Comparison of ENCODE assay signal across 19 cellular contexts in genomic region chr7:138184191-138184590, GRCh38.
DNase-seq lines count a peak whose midpoint lies in the region; TF ChIP-seq lines count a peak whose summit lies in the region.
"Had no signal": no experiment of that assay in that cellular context is flagged by ENCODE, and none has a peak within 500 bp of the region (broad histone marks: within the 10 kb centered on the region; RNA-seq: fewer than 3 reads in every experiment).

No MANE protein-coding gene starts in this region.

- peaks cover 9 to 47% (median 23%) of the 10 kb centered on the region in 3 experiments for H3K36me3 Mint-ChIP-seq in H9 (ENCODE audit: insufficient read depth in 1 of 3, low read depth in 3 of 3)
- H3K36me3 Mint-ChIP-seq in neural progenitor cell, result peaks cover 30% of the 10 kb centered on the region
- peaks cover 5% of the 10 kb centered on the region for H3K36me3 Mint-ChIP-seq in progenitor cell of endocrine pancreas (ENCODE audit: insufficient read depth)
- H3K36me3 Mint-ChIP-seq: CD8-positive, alpha-beta T cell had no signal

- H2AK5ac ChIP-seq in H9 (ENCODE audit: insufficient read length, low read length), result no peak overlapping the region
- peak overlapping the region; percentile 70 for H2AK5ac ChIP-seq in mesenchymal stem cell (ENCODE audit: low read length, severe bottlenecking)

- H2BK15ac ChIP-seq in H9 (ENCODE audit: low read depth, low read length) (no peak overlapping the region), mesenchymal stem cell (ENCODE audit: low read depth, poor library complexity, severe bottlenecking) (no peak overlapping the region)

- H3K4me1 ChIP-seq in H9 (ENCODE audit: insufficient read depth, low read length) (0 out of 2 replicates have a peak, but pooled peaks cover 2% of the 10 kb centered on the region), mesenchymal stem cell (ENCODE audit: control insufficient read depth, insufficient read depth, low read depth, low read length) (peaks cover 3% of the 10 kb centered on the region), neural progenitor cell (peaks cover 36% of the 10 kb centered on the region)
- H3K4me1 ChIP-seq: BLaER1 treated with 17β-estradiol and CSF1 and Interleukin-3, amounts not matched to agents 10 nM and 100 nM; Caco-2 had no signal

- H2BK12ac ChIP-seq in H9 (ENCODE audit: insufficient read length, low read depth, low read length), result no peak overlapping the region
- H2BK12ac ChIP-seq in mesenchymal stem cell (ENCODE audit: low read length in 2 of 2), result no peak overlapping the region

- H3K27me3 ChIP-seq in H9 (ENCODE audit: insufficient read depth, low read length), result no peaks in the 10 kb centered on the region
- no peaks in the 10 kb centered on the region for H3K27me3 ChIP-seq in mesenchymal stem cell (ENCODE audit: control insufficient read depth in 1 of 2, insufficient read depth in 1 of 2, low read length in 2 of 2)
- H3K27me3 ChIP-seq in neural progenitor cell, result no peaks in the 10 kb centered on the region
- H3K27me3 ChIP-seq: BLaER1 treated with 17β-estradiol and CSF1 and Interleukin-3, amounts not matched to agents 10 nM and 100 nM had no signal

- H3K14ac ChIP-seq in H9 (ENCODE audit: insufficient read depth, low read length) (no peak overlapping the region), mesenchymal stem cell (ENCODE audit: low read length in 2 of 2) (no peak overlapping the region)

- H3K18ac ChIP-seq in H9 (ENCODE audit: insufficient read length, low read depth, low read length) (no peak overlapping the region), mesenchymal stem cell (ENCODE audit: low read depth in 1 of 2, low read length in 2 of 2) (no peak overlapping the region)

- no peak for DNase-seq in H9
- no peak for DNase-seq in mesenchymal stem cell
- DNase-seq in neural progenitor cell (ENCODE audit: low spot score), result no peak
- no peak for DNase-seq in progenitor cell of endocrine pancreas (ENCODE audit: low spot score, unreplicated experiment)
- DNase-seq in 8988T, result no peak
- no peak for DNase-seq in NCI-H146 (lab: John Stamatoyannopoulos, UW)
- no peak for DNase-seq in NCI-H1048 (lab: John Stamatoyannopoulos, UW)
- DNase-seq: ACHN; AML-193; Caco-2; Calu3; CD4-positive, alpha-beta T cell; CD8-positive, alpha-beta T cell; DMS79 treated with DMSO at 0.1 percent for 48 hours; GF-D8 had no signal

- no peaks in the 10 kb centered on the region for H3K36me3 ChIP-seq in mesenchymal stem cell (ENCODE audit: control insufficient read depth in 1 of 2, insufficient read depth in 2 of 2, low read depth in 1 of 2, low read length in 2 of 2)
- H3K36me3 ChIP-seq in neural progenitor cell, result no peaks in the 10 kb centered on the region
- H3K36me3 ChIP-seq: BLaER1 treated with 17β-estradiol and CSF1 and Interleukin-3, amounts not matched to agents 10 nM and 100 nM had no signal

- no peak overlapping the region for H2AFZ ChIP-seq in H9 (ENCODE audit: low read length)
- H2AFZ ChIP-seq in mesenchymal stem cell (ENCODE audit: low read depth, low read length), result no peak overlapping the region
- H2AFZ ChIP-seq in neural progenitor cell (replicated peaks), result no peak overlapping the region

- no peak overlapping the region for H3K23ac ChIP-seq in H9 (ENCODE audit: insufficient read length, low read depth, low read length)
- no peak overlapping the region for H3K23ac ChIP-seq in mesenchymal stem cell (ENCODE audit: low read length in 2 of 2)

- H3F3A ChIP-seq in neural progenitor cell (ENCODE audit: low read depth), result peaks cover 30% of the 10 kb centered on the region

- no peak overlapping the region for H3K56ac ChIP-seq in H9 (ENCODE audit: insufficient read length, low read depth, low read length)

- H3K4me1 Mint-ChIP-seq in H9 (peaks cover 14 to 18% of the 10 kb centered on the region in 2 experiments), neural progenitor cell (peaks cover 37% of the 10 kb centered on the region), progenitor cell of endocrine pancreas (ENCODE audit: low read depth) (no peaks in the 10 kb centered on the region)
- H3K4me1 Mint-ChIP-seq: B cell had no signal

- no peak overlapping the region for H3K4me2 ChIP-seq in H9 (ENCODE audit: insufficient read depth, insufficient read length, low read length)
- no peak overlapping the region for H3K4me2 ChIP-seq in mesenchymal stem cell (ENCODE audit: low read length, poor library complexity, severe bottlenecking)
- no peak overlapping the region for H3K4me2 ChIP-seq in neural progenitor cell
- H3K4me2 ChIP-seq: BLaER1 treated with 17β-estradiol and CSF1 and Interleukin-3, amounts not matched to agents 10 nM and 100 nM had no signal

- H3K4me3 Mint-ChIP-seq in H9, result no peak overlapping the region
- H3K4me3 Mint-ChIP-seq in neural progenitor cell, result no peak overlapping the region
- no peak overlapping the region for H3K4me3 Mint-ChIP-seq in progenitor cell of endocrine pancreas (ENCODE audit: low read depth)
- H3K4me3 Mint-ChIP-seq: B cell; CD4-positive, alpha-beta T cell; CD8-positive, alpha-beta T cell had no signal

- H3T11ph ChIP-seq in H9 (ENCODE audit: low read length), result no peak overlapping the region

- H3K9ac ChIP-seq in H9 (ENCODE audit: extremely low read depth, insufficient read length, low read length), result no peak overlapping the region
- no peak overlapping the region for H3K9ac ChIP-seq in mesenchymal stem cell (ENCODE audit: low read length)
- H3K9ac ChIP-seq in neural progenitor cell, result no peak overlapping the region
- H3K9ac ChIP-seq: BLaER1 treated with 17β-estradiol and CSF1 and Interleukin-3, amounts not matched to agents 10 nM and 100 nM had no signal

- H3K79me2 ChIP-seq in H9 (ENCODE audit: insufficient read depth, low read length) (no peaks in the 10 kb centered on the region), neural progenitor cell (ENCODE audit: low read depth) (no peaks in the 10 kb centered on the region)

- H3K79me1 ChIP-seq in H9 (ENCODE audit: insufficient read depth, low read depth, low read length, poor library complexity, severe bottlenecking) (no peaks in the 10 kb centered on the region), mesenchymal stem cell (replicated peaks; ENCODE audit: low read length, poor library complexity, severe bottlenecking) (no peaks in the 10 kb centered on the region)

- no CpG with 5 or more reads among the region's 4 CpGs for WGBS in H9 (ENCODE audit: extremely low coverage, insufficient read length, low lambda C conversion rate)
- 95% methylated on average over 3 of the region's 4 CpGs for WGBS in mesenchymal stem cell

- H2BK5ac ChIP-seq in H9 (ENCODE audit: insufficient read length, low read length), result no peak overlapping the region
- no peak overlapping the region for H2BK5ac ChIP-seq in mesenchymal stem cell (ENCODE audit: low read depth, low read length, poor library complexity, severe bottlenecking)

- H4K20me1 ChIP-seq in H9 (ENCODE audit: control insufficient read depth, insufficient read depth, insufficient read length) (no peaks in the 10 kb centered on the region), neural progenitor cell (ENCODE audit: low read depth) (no peaks in the 10 kb centered on the region)
- H4K20me1 ChIP-seq: BLaER1 treated with 17β-estradiol and CSF1 and Interleukin-3, amounts not matched to agents 10 nM and 100 nM had no signal

- no peaks in the 10 kb centered on the region for H3K23me2 ChIP-seq in H9 (ENCODE audit: insufficient read length, low read depth, low read length, poor library complexity, severe bottlenecking)

- H3K27me3 Mint-ChIP-seq in H9 (ENCODE audit: low read depth) (peaks cover 2% of the 10 kb centered on the region; the same call in 1 of the 2 replicates), neural progenitor cell (ENCODE audit: insufficient read depth, low read depth) (peaks cover 3% of the 10 kb centered on the region), progenitor cell of endocrine pancreas (no peaks in the 10 kb centered on the region)
- H3K27me3 Mint-ChIP-seq: B cell had no signal

- H3K27ac ChIP-seq in H9 (ENCODE audit: insufficient read length, low read depth, low read length) (no peak overlapping the region), mesenchymal stem cell (ENCODE audit: low read length, poor library complexity, severe bottlenecking) (no peak overlapping the region), neural progenitor cell (no peak overlapping the region)
- H3K27ac ChIP-seq: 22Rv1; BLaER1 treated with 17β-estradiol and CSF1 and Interleukin-3, amounts not matched to agents 10 nM and 100 nM; C4-2B had no signal

- H2BK120ac ChIP-seq in H9 (ENCODE audit: low read depth, low read length, poor library complexity, severe bottlenecking) (no peak overlapping the region), mesenchymal stem cell (ENCODE audit: low read depth, low read length) (no peak overlapping the region)

- H3K27ac Mint-ChIP-seq in H9 (no peak overlapping the region), neural progenitor cell (peak overlapping the region; percentile 68), progenitor cell of endocrine pancreas (peak overlapping the region; percentile 79)
- H3K27ac Mint-ChIP-seq: B cell; CD4-positive, alpha-beta T cell; CD8-positive, alpha-beta T cell had no signal

- H3K9me3 ChIP-seq in H9 (ENCODE audit: control insufficient read depth, low read depth, low read length) (peaks cover 13% of the 10 kb centered on the region), mesenchymal stem cell (ENCODE audit: control insufficient read depth, low read length) (peaks cover 22% of the 10 kb centered on the region), neural progenitor cell (ENCODE audit: low read depth) (no peaks in the 10 kb centered on the region)

- H3K4ac ChIP-seq in H9 (ENCODE audit: low read depth, low read length) (no peak overlapping the region), mesenchymal stem cell (ENCODE audit: low read depth in 1 of 2, low read length in 2 of 2) (no peak overlapping the region)

- no peak overlapping the region for H4K91ac ChIP-seq in H9 (ENCODE audit: insufficient read length, low read depth, low read length)
- H4K91ac ChIP-seq in mesenchymal stem cell (ENCODE audit: low read length), result no peak overlapping the region

- no peak overlapping the region for H4K5ac ChIP-seq in H9 (ENCODE audit: insufficient read length, low read depth, low read length)

- H4K8ac ChIP-seq in H9 (replicated peaks; ENCODE audit: insufficient read length, low read depth, low read length) (no peak overlapping the region), mesenchymal stem cell (ENCODE audit: low read length) (no peak overlapping the region)

- no peak for TF ChIP-seq CTCF in H9 (conservative IDR thresholded peaks at IDR 0.05)
- TF ChIP-seq CTCF in neural progenitor cell (IDR thresholded peaks at IDR 0.05), result no peak
- TF ChIP-seq CTCF in progenitor cell of endocrine pancreas (IDR thresholded peaks at IDR 0.05; ENCODE audit: unreplicated experiment), result no peak

- no peak overlapping the region for H3K4me3 ChIP-seq in mesenchymal stem cell (ENCODE audit: insufficient read depth in 1 of 2, low read depth in 1 of 2, low read length in 2 of 2)
- H3K4me3 ChIP-seq in neural progenitor cell, result no peak overlapping the region
- H3K4me3 ChIP-seq: BLaER1 treated with 17β-estradiol and CSF1 and Interleukin-3, amounts not matched to agents 10 nM and 100 nM had no signal

- H2BK20ac ChIP-seq in H9 (ENCODE audit: low read depth, low read length, poor library complexity, severe bottlenecking), result peak overlapping the region; percentile 11

- H3K9me3 Mint-ChIP-seq in H9, result peaks cover 30 to 35% of the 10 kb centered on the region in 2 experiments
- peaks cover 56% of the 10 kb centered on the region for H3K9me3 Mint-ChIP-seq in neural progenitor cell
- H3K9me3 Mint-ChIP-seq in progenitor cell of endocrine pancreas (ENCODE audit: low read depth), result peaks cover 18% of the 10 kb centered on the region

Comparison
In these comparisons a context has a peak if more than half of its experiments do, and no peak if none do; other contexts are left out.
1. H3K27ac Mint-ChIP-seq: peak in neural progenitor cell (single experiment) and progenitor cell of endocrine pancreas (single experiment); none in H9 (0 of 3).